ENCODE assay signal across 8 cellular contexts in the genomic region with DNA sequence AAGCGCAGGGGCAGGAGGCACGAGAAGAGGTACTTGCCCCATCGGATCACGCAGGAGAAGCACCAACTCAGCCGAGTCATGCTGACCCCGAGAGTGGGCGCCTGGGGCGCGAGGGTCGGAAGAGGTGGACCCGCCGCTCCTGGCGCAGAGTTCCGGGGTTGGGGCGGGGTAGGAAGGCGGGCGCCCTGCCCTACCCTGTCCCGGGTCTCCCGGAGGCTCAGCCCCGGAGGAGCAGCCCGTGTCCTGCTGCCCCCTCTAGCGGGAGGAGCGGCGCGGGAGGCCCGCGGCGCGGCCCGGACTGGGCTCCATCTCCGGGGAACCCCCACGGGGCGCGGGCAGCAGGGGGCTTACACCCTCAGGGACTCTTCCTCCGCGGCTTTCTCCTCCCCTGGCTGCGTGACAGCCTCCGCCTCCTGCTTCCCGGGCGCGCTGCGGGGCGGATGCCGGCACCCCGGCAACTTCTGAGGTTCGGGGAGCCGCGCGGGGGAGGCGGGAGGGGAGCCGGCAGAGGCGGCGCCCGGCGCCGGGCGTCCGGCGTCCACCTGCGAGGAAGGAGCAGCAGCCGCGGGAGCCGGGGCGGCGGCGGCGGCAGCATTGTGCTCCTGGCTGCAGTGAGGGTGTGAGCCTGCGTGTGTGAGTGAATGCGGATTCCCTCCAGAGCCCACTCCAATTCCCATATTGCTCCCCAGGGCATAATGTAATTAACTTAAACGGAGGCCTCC. TPM values are rescaled to one million over a fixed set of nuclear protein-coding genes. Genes with fewer than 3 reads are reported as not detected.
A peak's percentile ranks its signal among the peaks of the same experiment; 100 is the strongest.
DNase-seq lines count a peak whose midpoint lies in the region; ATAC-seq and TF ChIP-seq lines count a peak whose summit lies in the region.

No MANE protein-coding gene starts in this region.

- no peak overlapping the region for H3K9ac ChIP-seq in rectal smooth muscle tissue (ENCODE audit: low read length)

- TF ChIP-seq POLR2A in GM18505 (IDR thresholded peaks at IDR 0.05; ENCODE audit: borderline replicate concordance, extremely low read depth, insufficient read depth, insufficient read length): no peak

- intact Hi-C loops in left ventricle myocardium inferior (cut with micrococcal nuclease): no loop called here

- H3K4me3 ChIP-seq in left ventricle myocardium inferior (peak overlapping the region; percentile 69), rectal smooth muscle tissue (ENCODE audit: low read length) (peak overlapping the region; percentile 63)

- H3K4me1 ChIP-seq in left ventricle myocardium inferior (peaks cover 32% of the 10 kb centered on the region), rectal smooth muscle tissue (ENCODE audit: control insufficient read depth, insufficient read depth, low read length) (no peaks in the 10 kb centered on the region)

- no peak overlapping the region for H3K27ac ChIP-seq in left ventricle myocardium inferior (replicated peaks)
- H3K27ac ChIP-seq in rectal smooth muscle tissue (ENCODE audit: low read depth, low read length): no peak overlapping the region

- H3K27me3 ChIP-seq in left ventricle myocardium inferior (ENCODE audit: low read depth) (peaks cover 26% of the 10 kb centered on the region), rectal smooth muscle tissue (ENCODE audit: control insufficient read depth, insufficient read depth, low read length) (peaks cover 14% of the 10 kb centered on the region)

- TF ChIP-seq CTCF in left ventricle myocardium inferior (IDR thresholded peaks at IDR 0.05; ENCODE audit: borderline replicate concordance): peak; percentile 71

- H3K36me3 ChIP-seq in left ventricle myocardium inferior: no peaks in the 10 kb centered on the region
- H3K36me3 ChIP-seq in rectal smooth muscle tissue (ENCODE audit: control insufficient read depth, insufficient read depth, low read length): no peaks in the 10 kb centered on the region

- ATAC-seq in GM18505 (IDR thresholded peaks at IDR 0.05; ENCODE audit: unreplicated experiment): no peak

- H3K9me3 ChIP-seq in left ventricle myocardium inferior (replicated peaks): no peaks in the 10 kb centered on the region

- DNase-seq in NCI-H2227 (lab: John Stamatoyannopoulos, UW; ENCODE audit: unreplicated experiment): peak; percentile 49
- DNase-seq in NCI-H2227 treated with DMSO at 0.1 percent for 48 hours (lab: John Stamatoyannopoulos, UW): no peak
- DNase-seq in NCI-H226: peak; percentile 5
- DNase-seq in activated naive CD4-positive, alpha-beta T cell treated with anti-CD3 and anti-CD28 coated beads, Interleukin-2, amount 50 U/mL, for 16 hours: peak; percentile 33
- DNase-seq in left ventricle myocardium inferior: peak; percentile 54
- DNase-seq in globus pallidus (ENCODE audit: low spot score): no peak

RNA-seq across cellular contexts. Expression of gene TNS1, which starts 7.5 kb away (rescaled TPM):
- total RNA-seq in left ventricle myocardium inferior: 828 TPM

RNA-seq across cellular contexts. Expression of gene RUFY4, which starts 58.8 kb away (rescaled TPM):
- total RNA-seq in left ventricle myocardium inferior: not detected

Comparison
In these comparisons a context has a peak if more than half of its experiments do, and no peak if none do; other contexts are left out.
1. DNase-seq: peak in NCI-H2227 (single experiment), NCI-H226 (single experiment), activated naive CD4-positive, alpha-beta T cell treated with anti-CD3 and anti-CD28 coated beads, Interleukin-2, amount 50 U/mL, for 16 hours (single experiment) and left ventricle myocardium inferior (single experiment); none in NCI-H2227 treated with DMSO at 0.1 percent for 48 hours (single experiment) and globus pallidus (single experiment).